24 cellular contexts compared by ENCODE assay signal in the genomic region with DNA sequence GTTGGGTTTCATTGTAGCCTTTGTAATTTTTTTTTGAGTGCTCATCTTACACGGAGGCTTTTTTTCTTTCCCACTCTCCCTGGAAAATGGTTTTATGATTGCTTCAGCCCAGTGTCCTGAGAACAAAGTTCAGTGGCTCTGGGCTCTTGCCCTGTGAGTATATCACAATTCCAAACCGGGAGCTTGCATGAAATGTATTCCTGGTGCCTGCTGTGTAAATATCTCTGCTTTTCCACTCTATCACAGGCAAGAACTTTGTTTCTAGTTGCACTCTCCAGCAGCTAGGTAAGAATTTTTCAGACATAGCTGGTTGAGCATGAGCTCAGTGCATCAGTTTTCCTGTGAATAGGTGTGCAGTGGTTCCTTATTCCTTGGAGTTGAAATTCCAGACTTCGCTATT.
A peak's percentile ranks its signal among the peaks of the same experiment; 100 is the strongest.
DNase-seq lines count a peak whose midpoint lies in the region; ATAC-seq, FAIRE-seq and TF ChIP-seq lines count a peak whose summit lies in the region.
"Had no signal": no experiment of that assay in that cellular context is flagged by ENCODE, and none has a peak within 500 bp of the region (broad histone marks: within the 10 kb centered on the region; RNA-seq: fewer than 3 reads in every experiment).

No MANE protein-coding gene starts in this region.

- peak overlapping the region in 1 of 2 experiments; percentile 49; a peak in 1 of 6 replicates for H3K27ac ChIP-seq in A549
- peak overlapping the region; percentile 58 for H3K27ac ChIP-seq in hepatocyte
- H3K27ac ChIP-seq: 22Rv1; BLaER1 treated with 17β-estradiol and CSF1 and Interleukin-3, amounts not matched to agents 10 nM and 100 nM; KMS-11; SJSA1 had no signal

- H3K4me1 ChIP-seq in A549 (peaks cover 7% of the 10 kb centered on the region; the same call in 1 of the 3 replicates), hepatocyte (ENCODE audit: insufficient read depth) (peaks cover 13% of the 10 kb centered on the region)
- H3K4me1 ChIP-seq: BLaER1 treated with 17β-estradiol and CSF1 and Interleukin-3, amounts not matched to agents 10 nM and 100 nM; SJSA1 had no signal

- no peaks in the 10 kb centered on the region for H3K9me3 Mint-ChIP-seq in nephron
- no peaks in the 10 kb centered on the region for H3K9me3 Mint-ChIP-seq in activated CD8-positive, alpha-beta memory T cell treated with anti-CD3 and anti-CD28 coated beads, Interleukin-2, amount 10 ng/mL, durations not matched to agents 7 days and 5 days (ENCODE audit: low read depth)
- H3K9me3 Mint-ChIP-seq: CD4-positive, alpha-beta memory T cell had no signal

- no peak overlapping the region for H3K4me3 Mint-ChIP-seq in nephron
- H3K4me3 Mint-ChIP-seq in activated CD8-positive, alpha-beta memory T cell treated with anti-CD3 and anti-CD28 coated beads, Interleukin-2, amount 10 ng/mL, durations not matched to agents 7 days and 5 days, result no peak overlapping the region
- H3K4me3 Mint-ChIP-seq: CD4-positive, alpha-beta memory T cell had no signal

- TF ChIP-seq POLR2A in A549 (IDR thresholded peaks at IDR 0.05; ENCODE audit: low read length), result no peak

- TF ChIP-seq EP300 in A549 (IDR thresholded peaks at IDR 0.05), result no peak

- CTCF ChIA-PET in A549 (lab: Yijun Ruan, JAX), result interaction anchor here (1.1 to 1.3 kb wide), 3 partner anchors 10 to 246 kb away, joined by 3 to 4 read pairs (median 3); no protein-coding TSS in a partner anchor
- CTCF ChIA-PET in activated CD8-positive, alpha-beta memory T cell treated with anti-CD3 and anti-CD28 coated beads, Interleukin-2, amount 10 ng/mL, durations not matched to agents 7 days and 5 days (lab: Charles Lee), result no interaction called here

- FAIRE-seq in A549 (lab: Jason Lieb, UNC), result no peak
- FAIRE-seq: RCC 7860 had no signal

- WGBS in A549 (ENCODE audit: missing lambda C conversion rate), result 40% methylated on average over 3 of the region's 3 CpGs
- 51% methylated on average over 3 of the region's 3 CpGs for WGBS in hepatocyte (ENCODE audit: low lambda C conversion rate, missing lambda C conversion rate)

- no peaks in the 10 kb centered on the region for H4K20me1 ChIP-seq in hepatocyte (ENCODE audit: insufficient read depth, poor library complexity, severe bottlenecking)
- H4K20me1 ChIP-seq: BLaER1 treated with 17β-estradiol and CSF1 and Interleukin-3, amounts not matched to agents 10 nM and 100 nM had no signal

- H2AFZ ChIP-seq in hepatocyte, result no peak overlapping the region

- H3K27me3 ChIP-seq in hepatocyte, result no peaks in the 10 kb centered on the region
- H3K27me3 ChIP-seq: SJSA1 had no signal

- peaks cover 4% of the 10 kb centered on the region for H3K27me3 Mint-ChIP-seq in nephron (ENCODE audit: low read depth)
- H3K27me3 Mint-ChIP-seq in activated CD8-positive, alpha-beta memory T cell treated with anti-CD3 and anti-CD28 coated beads, Interleukin-2, amount 10 ng/mL, durations not matched to agents 7 days and 5 days, result peaks cover 6% of the 10 kb centered on the region
- H3K27me3 Mint-ChIP-seq: CD4-positive, alpha-beta memory T cell had no signal

- no peaks in the 10 kb centered on the region for H3K9me2 ChIP-seq in hepatocyte (replicated peaks; ENCODE audit: insufficient read depth)

- TF ChIP-seq CTCF in A549 (IDR thresholded peaks at IDR 0.05), result no peak
- no peak for TF ChIP-seq CTCF in hepatocyte (IDR thresholded peaks at IDR 0.05; ENCODE audit: poor library complexity)
- no peak for TF ChIP-seq CTCF in nephron (IDR thresholded peaks at IDR 0.05; ENCODE audit: unreplicated experiment in 3 of 3)

- POLR2A ChIA-PET in A549 (lab: Yijun Ruan, JAX), result no interaction called here

- H3K9me3 ChIP-seq in A549 (no peaks in the 10 kb centered on the region), hepatocyte (ENCODE audit: low read depth) (no peaks in the 10 kb centered on the region)
- H3K9me3 ChIP-seq: BLaER1 treated with 17β-estradiol and CSF1 and Interleukin-3, amounts not matched to agents 10 nM and 100 nM; SJSA1 had no signal

- no peak for DNase-seq in A549 (ENCODE audit: low read depth in 1 of 2, low spot score in 1 of 2)
- peak; percentile 12 for DNase-seq in HuH-7 (ENCODE audit: low spot score)
- peak; percentile 62 for DNase-seq in hepatocyte (ENCODE audit: low spot score)
- DNase-seq in NCI-H748 treated with DMSO at 0.1 percent for 48 hours (lab: John Stamatoyannopoulos, UW), result no peak
- DNase-seq in NCI-H2196 (lab: John Stamatoyannopoulos, UW; ENCODE audit: unreplicated experiment), result no peak
- DNase-seq in activated CD8-positive, alpha-beta memory T cell treated with anti-CD3 and anti-CD28 coated beads, Interleukin-2, amount 10 ng/mL, durations not matched to agents 7 days and 5 days, result no peak
- DNase-seq: CD4-positive, alpha-beta memory T cell; DMS153; H7; IMR-90; NCI-H1105; NCI-H146; NCI-H2029; NCI-H2171; NCI-H524 treated with DMSO at 0.1 percent for 48 hours; OCI-M1 had no signal

- H3K4me3 ChIP-seq in A549 (no peak overlapping the region), hepatocyte (no peak overlapping the region)
- H3K4me3 ChIP-seq: BLaER1 treated with 17β-estradiol and CSF1 and Interleukin-3, amounts not matched to agents 10 nM and 100 nM; SJSA1 had no signal

- TF ChIP-seq RAD21 in A549 (conservative IDR thresholded peaks at IDR 0.05 in 1 of 2, IDR thresholded peaks at IDR 0.05 in 1 of 2), result no peak

- peaks cover 20% of the 10 kb centered on the region for H3K4me1 Mint-ChIP-seq in nephron
- H3K4me1 Mint-ChIP-seq in activated CD8-positive, alpha-beta memory T cell treated with anti-CD3 and anti-CD28 coated beads, Interleukin-2, amount 10 ng/mL, durations not matched to agents 7 days and 5 days, result no peaks in the 10 kb centered on the region
- H3K4me1 Mint-ChIP-seq: CD4-positive, alpha-beta memory T cell had no signal

- peak overlapping the region; percentile 37; the same call in 1 of the 3 replicates for H3K4me2 ChIP-seq in A549
- peak overlapping the region; percentile 36 for H3K4me2 ChIP-seq in hepatocyte
- H3K4me2 ChIP-seq: BLaER1 treated with 17β-estradiol and CSF1 and Interleukin-3, amounts not matched to agents 10 nM and 100 nM; KMS-11 had no signal

- no peaks in the 10 kb centered on the region for H3K36me3 Mint-ChIP-seq in nephron (ENCODE audit: low read depth)
- no peaks in the 10 kb centered on the region for H3K36me3 Mint-ChIP-seq in activated CD8-positive, alpha-beta memory T cell treated with anti-CD3 and anti-CD28 coated beads, Interleukin-2, amount 10 ng/mL, durations not matched to agents 7 days and 5 days
- H3K36me3 Mint-ChIP-seq: CD4-positive, alpha-beta memory T cell had no signal

- no peaks in the 10 kb centered on the region for H3K79me2 ChIP-seq in hepatocyte

- H3K36me3 ChIP-seq in hepatocyte (replicated peaks; ENCODE audit: insufficient read depth, low read depth), result no peaks in the 10 kb centered on the region
- H3K36me3 ChIP-seq: BLaER1 treated with 17β-estradiol and CSF1 and Interleukin-3, amounts not matched to agents 10 nM and 100 nM; SJSA1 had no signal

- H3K27ac Mint-ChIP-seq in nephron, result peak overlapping the region; percentile 60 to 89 (median 85)
- no peak overlapping the region for H3K27ac Mint-ChIP-seq in activated CD8-positive, alpha-beta memory T cell treated with anti-CD3 and anti-CD28 coated beads, Interleukin-2, amount 10 ng/mL, durations not matched to agents 7 days and 5 days
- H3K27ac Mint-ChIP-seq: CD4-positive, alpha-beta memory T cell had no signal

- ATAC-seq in A549 (no peak), GM19455 (IDR thresholded peaks at IDR 0.05; ENCODE audit: unreplicated experiment) (no peak)
- ATAC-seq in activated CD8-positive, alpha-beta memory T cell treated with anti-CD3 and anti-CD28 coated beads, Interleukin-2, amount 10 ng/mL, durations not matched to agents 7 days and 5 days, result no peak
- ATAC-seq: Right ventricle myocardium inferior had no signal

TF ChIP-seq in A549, 52 proteins besides CTCF, POLR2A, EP300 and RAD21:
- TF ChIP-seq ZC3H11A (IDR thresholded peaks at IDR 0.05), result no peak
- no peak for TF ChIP-seq PHF8 (IDR thresholded peaks at IDR 0.05; ENCODE audit: borderline replicate concordance, low read depth)
- TF ChIP-seq MAZ (IDR thresholded peaks at IDR 0.05; ENCODE audit: borderline replicate concordance, low read depth, low read length), result no peak
- TF ChIP-seq TFCP2L1 (CRISPR knock-in tag; IDR thresholded peaks at IDR 0.05), result no peak
- TF ChIP-seq CEBPB (IDR thresholded peaks at IDR 0.05), result no peak
- no peak for TF ChIP-seq CBX2 (IDR thresholded peaks at IDR 0.05; ENCODE audit: borderline replicate concordance, low read depth)

Comparison
In these comparisons a context has a peak if more than half of its experiments do, and no peak if none do; other contexts are left out.
1. DNase-seq: peak in HuH-7 (single experiment) and hepatocyte (single experiment); none in A549 (0 of 2), NCI-H748 treated with DMSO at 0.1 percent for 48 hours (single experiment), NCI-H2196 (single experiment) and activated CD8-positive, alpha-beta memory T cell treated with anti-CD3 and anti-CD28 coated beads, Interleukin-2, amount 10 ng/mL, durations not matched to agents 7 days and 5 days (single experiment).